1 cellular context compared by ENCODE assay signal in genomic region chr19:48351341-48351752, GRCh38.
TF ChIP-seq lines count a peak whose summit lies in the region.

No MANE protein-coding gene starts in this region.

TF ChIP-seq in GM12878, 131 proteins besides CTCF, POLR2A, EP300 and RAD21:
- TF ChIP-seq TCF3 (IDR thresholded peaks at IDR 0.05; ENCODE audit: borderline replicate concordance, insufficient read depth, low read depth, low read length): no peak
- 0 out of 2 replicates have a peak, but pooled peaks have one; percentile 37 for TF ChIP-seq YY1 (IDR thresholded peaks at IDR 0.05; ENCODE audit: low read depth, low read length)
- no peak for TF ChIP-seq CHD2 (IDR thresholded peaks at IDR 0.05; ENCODE audit: borderline replicate concordance, low read depth, low read length)
- no peak for TF ChIP-seq IKZF1 (conservative IDR thresholded peaks at IDR 0.05)
- TF ChIP-seq SMARCA5 (IDR thresholded peaks at IDR 0.05): 0 out of 2 replicates have a peak, but pooled peaks have one; percentile 60
- TF ChIP-seq IRF3 (IDR thresholded peaks at IDR 0.05): no peak
- TF ChIP-seq SMC3 (IDR thresholded peaks at IDR 0.05; ENCODE audit: borderline replicate concordance, low read length): peak; percentile 67
- TF ChIP-seq SUPT20H (IDR thresholded peaks at IDR 0.05; ENCODE audit: borderline replicate concordance, control insufficient read depth, low read depth, low read length): no peak
- no peak for TF ChIP-seq PAX5 (IDR thresholded peaks at IDR 0.05; ENCODE audit: borderline replicate concordance, low read depth, low read length)
